8 cellular contexts compared by ENCODE assay signal in the genomic region with DNA sequence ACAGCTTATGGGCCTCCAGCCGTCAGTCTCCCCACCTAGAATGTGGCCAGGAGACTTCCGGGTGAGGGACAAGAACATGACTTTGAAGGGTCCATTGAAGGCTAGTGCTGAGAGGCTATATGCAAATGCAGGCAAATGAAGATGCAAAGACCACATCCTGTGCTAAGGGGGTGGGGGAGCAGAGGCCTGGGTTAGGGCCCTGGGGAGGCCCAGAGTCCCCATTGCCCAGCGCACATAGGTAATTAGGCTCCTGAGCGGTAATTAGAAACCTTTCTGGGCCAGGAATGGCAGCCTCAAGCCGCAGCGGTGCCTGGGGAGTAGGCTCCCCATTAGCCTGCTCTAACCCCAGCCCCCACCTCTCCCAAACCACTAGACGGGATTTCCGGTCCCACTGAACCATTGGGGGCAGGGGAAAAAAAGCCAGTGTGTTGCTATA. TPM values are rescaled to one million over a fixed set of nuclear protein-coding genes. Genes with fewer than 3 reads are reported as not detected.
A peak's percentile ranks its signal among the peaks of the same experiment; 100 is the strongest.
DNase-seq lines count a peak whose midpoint lies in the region; ATAC-seq and TF ChIP-seq lines count a peak whose summit lies in the region.

No MANE protein-coding gene starts in this region.

- H3K27me3 Mint-ChIP-seq in CD4-positive, alpha-beta T cell: no peaks in the 10 kb centered on the region

- peaks cover 41% of the 10 kb centered on the region for H3K36me3 Mint-ChIP-seq in CD4-positive, alpha-beta T cell (ENCODE audit: low read depth)

- peaks cover 84% of the 10 kb centered on the region for H3K4me1 Mint-ChIP-seq in CD4-positive, alpha-beta T cell (ENCODE audit: low read depth)

- peak overlapping the region; percentile 90 for H3K4me3 Mint-ChIP-seq in CD4-positive, alpha-beta T cell

- no peaks in the 10 kb centered on the region for H3K27me3 ChIP-seq in CD4-positive, alpha-beta T cell (ENCODE audit: control insufficient read depth, insufficient read depth, low read length)
- H3K27me3 ChIP-seq in ascending aorta: no peaks in the 10 kb centered on the region
- no peaks in the 10 kb centered on the region for H3K27me3 ChIP-seq in spleen (replicated peaks in 1 of 7)

- no peaks in the 10 kb centered on the region for H3K9me3 Mint-ChIP-seq in CD4-positive, alpha-beta T cell

- peak in 6 of 10 experiments; percentile 45 to 63 (median 54) for DNase-seq in CD4-positive, alpha-beta T cell
- DNase-seq in NCI-H1048 (lab: John Stamatoyannopoulos, UW) (peak; percentile 78), ascending aorta (ENCODE audit: low spot score in 2 of 2) (no peak), spleen (peak; percentile 92), NCI-H524 (lab: John Stamatoyannopoulos, UW) (no peak), omental fat pad (ENCODE audit: low spot score) (no peak), SW 1271 (lab: John Stamatoyannopoulos, UW) (no peak)

- TF ChIP-seq CTCF in CD4-positive, alpha-beta T cell (IDR thresholded peaks at IDR 0.05): no peak
- TF ChIP-seq CTCF in ascending aorta (IDR thresholded peaks at IDR 0.05) (no peak), spleen (IDR thresholded peaks at IDR 0.05 in 8 of 11, conservative IDR thresholded peaks at IDR 0.05 in 3 of 11) (no peak), omental fat pad (IDR thresholded peaks at IDR 0.05) (no peak)

- H3K9me3 ChIP-seq in CD4-positive, alpha-beta T cell (ENCODE audit: control insufficient read depth, low read length): no peaks in the 10 kb centered on the region
- H3K9me3 ChIP-seq in ascending aorta (no peaks in the 10 kb centered on the region), spleen (no peaks in the 10 kb centered on the region)

- peak overlapping the region; percentile 94 for H3K27ac Mint-ChIP-seq in CD4-positive, alpha-beta T cell

- H3K4me1 ChIP-seq in ascending aorta: peaks cover 26 to 58% of the 10 kb centered on the region in 2 donors
- peaks cover 97 to 100% (median 100%) of the 10 kb centered on the region in 6 donors for H3K4me1 ChIP-seq in spleen

- H3K27ac ChIP-seq in CD4-positive, alpha-beta T cell (ENCODE audit: low read depth, low read length): peak overlapping the region; percentile 93
- H3K27ac ChIP-seq in ascending aorta (peak overlapping the region; percentile 73 to 77), spleen (peak overlapping the region; percentile 94 to 99 (median 96))

- peak; percentile 7 for ATAC-seq in CD4-positive, alpha-beta T cell (ENCODE audit: poor library complexity)
- ATAC-seq in GM19463 (IDR thresholded peaks at IDR 0.05; ENCODE audit: unreplicated experiment) (peak; percentile 28), omental fat pad (ENCODE audit: low FRiP score) (no peak)

- WGBS in spleen, 5 donors: 4 to 19% (median 15%) methylated on average over 8 of the region's 8 CpGs

- no peak for TF ChIP-seq POLR2A in spleen (IDR thresholded peaks at IDR 0.05)

- CTCF ChIA-PET in CD4-positive, alpha-beta T cell (lab: Charles Lee): interaction anchor here (1.4 to 14.8 kb wide), 5 partner anchors 11 to 120 kb away, joined by 3 to 353 read pairs (median 34); no protein-coding TSS in a partner anchor

- POLR2A ChIA-PET in CD4-positive, alpha-beta T cell (lab: Charles Lee): interaction anchor here (1.5 to 33.5 kb wide), 8 partner anchors 7 to 666 kb away, joined by 4 to 925 read pairs (median 15); a partner anchor contains a TSS

- H3K4me3 ChIP-seq in ascending aorta: no peak overlapping the region
- peak overlapping the region; percentile 45 to 98 (median 51) for H3K4me3 ChIP-seq in spleen

- intact Hi-C loops in CD4-positive, alpha-beta T cell (cut with DNase I, micrococcal nuclease): loop anchor here (1.0 to 10.0 kb wide), 6 partner anchors 7 to 794 kb away; a partner anchor contains a TSS
- intact Hi-C loops in ascending aorta (cut with DNase I): no loop called here
- intact Hi-C loops in spleen (cut with DNase I; ENCODE audit: low total_unique reads): no loop called here

- H3K36me3 ChIP-seq in ascending aorta (no peaks in the 10 kb centered on the region), spleen (peaks cover 0 to 46% (median 0%) of the 10 kb centered on the region in 6 donors)

RNA-seq across cellular contexts. Expression of a gene that starts 6.9 kb away (rescaled TPM):
- total RNA-seq in CD4-positive, alpha-beta T cell: 100 to 1,000 TPM; 114 to 118 TPM
- total RNA-seq in ascending aorta (31.0 TPM), spleen (100 to 1,000 TPM; 121 to 281 (median 197) TPM), omental fat pad (10 to 100 TPM; 11.6 to 43.2 (median 28.2) TPM)
- polyA plus RNA-seq in spleen: 100 to 1,000 TPM; 150 to 244 (median 187) TPM

RNA-seq across cellular contexts. Expression of a gene that starts 23.9 kb away (rescaled TPM):
- total RNA-seq in CD4-positive, alpha-beta T cell: under 1 TPM; 0.56 to 0.93 TPM
- total RNA-seq in ascending aorta: not detected
- total RNA-seq in spleen: 100 to 1,000 TPM in 4 of 7 donors, 10 to 100 TPM in 3; 55.3 to 164 (median 106) TPM
- polyA plus RNA-seq in spleen: 10 to 100 TPM in 2 of 3 donors, 1 to 10 TPM in 1; 2.4 to 36.8 (median 25.6) TPM
- total RNA-seq in omental fat pad: not detected

RNA-seq across cellular contexts. Expression of a gene that starts 37.7 kb away (rescaled TPM):
- under 1 TPM; 0.16 to 0.53 TPM for total RNA-seq in CD4-positive, alpha-beta T cell
- total RNA-seq in ascending aorta (not detected), spleen (10 to 100 TPM; 17.7 to 73.7 (median 37.0) TPM), omental fat pad (not detected)
- polyA plus RNA-seq in spleen: 100 to 1,000 TPM in 2 of 3 donors, 10 to 100 TPM in 1; 28.9 to 207 (median 127) TPM

RNA-seq across cellular contexts. Expression of a gene that starts 40.1 kb away (rescaled TPM):
- not detected for total RNA-seq in CD4-positive, alpha-beta T cell
- total RNA-seq in ascending aorta (not detected), spleen (not detected), omental fat pad (under 1 TPM in 1 of 4 donors, not detected in 3; 0.37 TPM)
- not detected for polyA plus RNA-seq in spleen

RNA-seq across cellular contexts. Expression of a gene that starts 54.2 kb away (rescaled TPM):
- 10 to 100 TPM; 37.8 to 38.9 TPM for total RNA-seq in CD4-positive, alpha-beta T cell
- 54.0 TPM for total RNA-seq in ascending aorta
- 10 to 100 TPM; 51.7 to 74.6 (median 57.7) TPM for total RNA-seq in spleen
- 10 to 100 TPM; 33.2 to 71.5 (median 64.7) TPM for polyA plus RNA-seq in spleen
- 10 to 100 TPM; 23.2 to 52.6 (median 41.4) TPM for total RNA-seq in omental fat pad

Comparison
In these comparisons a context has a peak if more than half of its experiments do, and no peak if none do; other contexts are left out.
1. DNase-seq: peak in CD4-positive, alpha-beta T cell (6 of 10), NCI-H1048 (single experiment) and spleen (single experiment); none in ascending aorta (0 of 2), NCI-H524 (0 of 2), omental fat pad (single experiment) and SW 1271 (0 of 2).
2. H3K4me3 ChIP-seq: peak in spleen (8 of 8); none in ascending aorta (0 of 2).
3. RNA of a gene that starts 23.9 kb away (total RNA-seq): 55.3 to 164 TPM in spleen; 0.56 to 0.93 TPM in CD4-positive, alpha-beta T cell, not detected in ascending aorta (single experiment) and not detected in omental fat pad; every median in the first group is over 10 times any median in the second.
4. RNA of a gene that starts 37.7 kb away (total RNA-seq): 17.7 to 73.7 TPM in spleen; 0.16 to 0.53 TPM in CD4-positive, alpha-beta T cell, not detected in ascending aorta (single experiment) and not detected in omental fat pad; every median in the first group is over 10 times any median in the second.
5. intact Hi-C loops: an anchor here in CD4-positive, alpha-beta T cell (1.0 to 10.0 kb wide); none called in ascending aorta and spleen.
6. Peak in every context shown above with its lines, with median percentiles within 50 percentile points of each other: H3K27ac ChIP-seq.